26 cellular contexts compared by ENCODE assay signal in the genomic region with DNA sequence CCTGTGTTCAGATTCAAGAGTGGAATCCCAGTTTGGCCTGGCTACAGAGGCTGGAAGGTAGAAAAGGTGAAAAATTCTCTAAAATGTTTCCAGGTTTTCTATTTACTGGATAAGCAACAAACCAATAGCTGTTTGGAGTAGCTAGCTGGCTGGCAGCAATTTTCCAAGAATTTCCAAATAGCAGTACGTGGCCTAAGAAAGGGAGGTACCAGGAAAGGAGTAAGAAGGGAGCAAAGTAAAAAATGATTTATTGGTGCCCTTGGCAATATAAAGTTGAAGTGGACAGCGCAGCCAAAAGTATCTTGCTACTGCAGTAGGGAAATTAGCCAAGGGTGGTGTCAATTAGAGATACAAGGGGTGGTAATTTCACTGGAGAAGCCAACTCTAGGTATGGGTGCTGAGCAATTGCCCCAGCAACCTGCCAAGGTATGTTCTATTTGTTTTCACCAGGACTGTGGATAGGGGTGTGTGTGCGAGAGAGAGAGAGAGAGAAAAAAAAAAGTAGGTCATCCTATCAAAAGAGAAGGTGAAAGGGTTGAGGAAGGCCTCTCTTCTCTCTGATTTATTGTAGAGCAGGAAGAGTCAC. TPM values are rescaled to one million over a fixed set of nuclear protein-coding genes. Genes with fewer than 3 reads are reported as not detected.
DNase-seq lines count a peak whose midpoint lies in the region; ATAC-seq and TF ChIP-seq lines count a peak whose summit lies in the region.
"Had no signal": no experiment of that assay in that cellular context is flagged by ENCODE, and none has a peak within 500 bp of the region (broad histone marks: within the 10 kb centered on the region; RNA-seq: fewer than 3 reads in every experiment).

No MANE protein-coding gene starts in this region.

- no peak overlapping the region for H2BK5ac ChIP-seq in IMR-90 (ENCODE audit: low read depth, low read length, poor library complexity, severe bottlenecking)

- dilution Hi-C loops in IMR-90 (cut with HindIII; ENCODE audit: low sequenced_read_pairs, unreplicated experiment) = no loop called here

- H3K27ac Mint-ChIP-seq in nephron = peak overlapping the region in 2 of 3 experiments; percentile 7 to 25
- H3K27ac Mint-ChIP-seq: CD4-positive, alpha-beta T cell; IgD-negative memory B cell had no signal

- H3K56ac ChIP-seq in IMR-90 (ENCODE audit: extremely low read depth, insufficient read depth, low read length) = no peak overlapping the region

- H2BK15ac ChIP-seq in IMR-90 (ENCODE audit: low read depth, low read length) = no peak overlapping the region

- TF ChIP-seq CTCF in heart left ventricle (IDR thresholded peaks at IDR 0.05) (no peak), IMR-90 (conservative IDR thresholded peaks at IDR 0.05; ENCODE audit: low read depth, low read length) (no peak), nephron (IDR thresholded peaks at IDR 0.05; ENCODE audit: unreplicated experiment in 3 of 3) (no peak), GM20000 (IDR thresholded peaks at IDR 0.05; ENCODE audit: extremely low read depth, missing control alignments) (no peak)

- TF ChIP-seq POLR2A in heart left ventricle (IDR thresholded peaks at IDR 0.05) (no peak), IMR-90 (IDR thresholded peaks at IDR 0.05; ENCODE audit: low read depth, low read length) (no peak)

- H3K27me3 ChIP-seq in heart left ventricle (no peaks in the 10 kb centered on the region), IMR-90 (ENCODE audit: control insufficient read depth, insufficient read depth, low read length) (no peaks in the 10 kb centered on the region), stomach smooth muscle (ENCODE audit: control insufficient read depth in 1 of 2, insufficient read depth in 2 of 2, low read length in 2 of 2) (no peaks in the 10 kb centered on the region)

- peaks cover 15% of the 10 kb centered on the region for H3K4me1 Mint-ChIP-seq in nephron

- in situ Hi-C loops in IMR-90 (cut with MboI; ENCODE audit: low sequenced_read_pairs) = no loop called here

- H3K4me2 ChIP-seq in IMR-90 (ENCODE audit: low read depth, low read length) = no peak overlapping the region
- H3K4me2 ChIP-seq: KMS-11 had no signal

- 0 out of 2 replicates have a peak overlapping the region, but pooled peaks have one; percentile 25 for H3K18ac ChIP-seq in IMR-90 (ENCODE audit: low read depth, low read length)

- CTCF ChIA-PET in IMR-90 (lab: Yijun Ruan, JAX) = no interaction called here

- intact Hi-C loops in left cardiac atrium (cut with DNase I) = no loop called here
- intact Hi-C loops in heart left ventricle (cut with DNase I) = no loop called here
- intact Hi-C loops in IMR-90 (cut with micrococcal nuclease) = no loop called here

- H2BK120ac ChIP-seq in IMR-90 (ENCODE audit: low read depth, low read length) = no peak overlapping the region

- H3K4me3 Mint-ChIP-seq in nephron = no peak overlapping the region
- H3K4me3 Mint-ChIP-seq: CD4-positive, alpha-beta T cell; IgD-negative memory B cell had no signal

- 83 to 94% (median 89%) methylated on average over 3 of the region's 3 CpGs for WGBS in heart left ventricle, 4 donors
- WGBS in IMR-90 (ENCODE audit: extremely low coverage in 2 of 2, insufficient read length in 1 of 2), 2 experiments = 79% methylated on average over 2 of the region's 3 CpGs; no CpG with 5 or more reads in 1 of the 2 experiments

- H3K27me3 Mint-ChIP-seq in nephron (ENCODE audit: low read depth) = no peaks in the 10 kb centered on the region

- H2AFZ ChIP-seq in IMR-90 (replicated peaks; ENCODE audit: low read length, poor library complexity) = no peak overlapping the region

- H2AK9ac ChIP-seq in IMR-90 (replicated peaks; ENCODE audit: low read depth, low read length, poor library complexity) = no peak overlapping the region

- H3K36me3 ChIP-seq in heart left ventricle = no peaks in the 10 kb centered on the region
- no peaks in the 10 kb centered on the region for H3K36me3 ChIP-seq in IMR-90 (ENCODE audit: control insufficient read depth, insufficient read depth, low read length)
- H3K36me3 ChIP-seq in stomach smooth muscle (ENCODE audit: control insufficient read depth in 2 of 2, insufficient read depth in 2 of 2, low read length in 2 of 2) = no peaks in the 10 kb centered on the region

- no peaks in the 10 kb centered on the region for H3K79me1 ChIP-seq in IMR-90 (ENCODE audit: low read depth in 1 of 2, low read length in 2 of 2)

- ATAC-seq in left cardiac atrium = peak; percentile 47 to 70
- ATAC-seq in heart left ventricle = no peak
- ATAC-seq in IMR-90 (ENCODE audit: low read depth) = no peak
- ATAC-seq: HCT116, Panc1 had no signal

- TF ChIP-seq RAD21 in IMR-90 (IDR thresholded peaks at IDR 0.05; ENCODE audit: low read length) = no peak

- H3K9me3 ChIP-seq in heart left ventricle (peaks cover 0 to 6% (median 4%) of the 10 kb centered on the region in 12 donors), IMR-90 (ENCODE audit: control insufficient read depth, insufficient read depth, low read length) (no peaks in the 10 kb centered on the region; the same call in none of the 2 replicates), stomach smooth muscle (ENCODE audit: control insufficient read depth in 2 of 2, low read length in 2 of 2) (no peaks in the 10 kb centered on the region)

- no peak overlapping the region for H4K8ac ChIP-seq in IMR-90 (ENCODE audit: low read depth in 2 of 2, low read length in 2 of 2)

- H3K27ac ChIP-seq in heart left ventricle (peak overlapping the region in 3 of 12 donors; percentile 5 to 56 (median 30)), IMR-90 (ENCODE audit: insufficient read depth, low read length) (no peak overlapping the region), stomach smooth muscle (ENCODE audit: low read length) (peak overlapping the region; percentile 42)
- H3K27ac ChIP-seq: KMS-11, SK-N-MC had no signal

- no peak overlapping the region for H3K4me3 ChIP-seq in heart left ventricle
- H3K4me3 ChIP-seq in IMR-90 (ENCODE audit: insufficient read depth, low read depth, low read length) = no peak overlapping the region
- no peak overlapping the region for H3K4me3 ChIP-seq in stomach smooth muscle (ENCODE audit: low read length in 2 of 2)
- H3K4me3 ChIP-seq: SK-N-MC had no signal

- H3K4ac ChIP-seq in IMR-90 (ENCODE audit: low read depth, low read length) = no peak overlapping the region

- no peak overlapping the region for H3K23ac ChIP-seq in IMR-90 (ENCODE audit: low read depth, low read length)

- DNase-seq in left cardiac atrium = no peak
- DNase-seq in heart left ventricle = no peak
- no peak for DNase-seq in IMR-90
- DNase-seq in GDM1 (lab: John Stamatoyannopoulos, UW) = no peak
- no peak for DNase-seq in GM20000 (ENCODE audit: low spot score)
- no peak for DNase-seq in SW 1271 (lab: John Stamatoyannopoulos, UW)
- DNase-seq: CD4-positive, alpha-beta T cell; DMS79; EL; GF-D8; NCI-H1048; NCI-H1417; NCI-H1694; NCI-H2029 treated with DMSO at 0.1 percent for 48 hours; NCI-H2171; NCI-H226; NCI-H510A; NCI-H69; SIG-M5 had no signal

- no peaks in the 10 kb centered on the region for H3K9me1 ChIP-seq in IMR-90 (ENCODE audit: insufficient read depth, low read length)

- H3K36me3 Mint-ChIP-seq in nephron (ENCODE audit: low read depth) = no peaks in the 10 kb centered on the region
- H3K36me3 Mint-ChIP-seq: IgD-negative memory B cell had no signal

- no peaks in the 10 kb centered on the region for H4K20me1 ChIP-seq in IMR-90 (ENCODE audit: insufficient read depth, low read length)

- no peak overlapping the region for H2AK5ac ChIP-seq in IMR-90 (ENCODE audit: low read depth, low read length)

- H3K9ac ChIP-seq in IMR-90 (ENCODE audit: low read depth, low read length) = no peak overlapping the region
- no peak overlapping the region for H3K9ac ChIP-seq in stomach smooth muscle (ENCODE audit: low read length in 2 of 2)
- H3K9ac ChIP-seq: KMS-11 had no signal

- peaks cover 18% of the 10 kb centered on the region for H3K9me3 Mint-ChIP-seq in nephron

- no peak overlapping the region for H4K91ac ChIP-seq in IMR-90 (ENCODE audit: insufficient read depth, low read depth, low read length)

- no peak overlapping the region for H2BK20ac ChIP-seq in IMR-90 (ENCODE audit: low read depth, low read length)

- H3K14ac ChIP-seq in IMR-90 (replicated peaks; ENCODE audit: low read depth, low read length) = 0 out of 2 replicates have a peak overlapping the region, but pooled peaks have one; percentile 11

- no TSS peak for BruUV-seq in IMR-90 (replicated peaks; lab: Mats Ljungman, UMichigan)

- peaks cover 0 to 9% (median 0%) of the 10 kb centered on the region in 12 donors for H3K4me1 ChIP-seq in heart left ventricle
- H3K4me1 ChIP-seq in IMR-90 (ENCODE audit: control insufficient read depth, insufficient read depth, low read length) = no peaks in the 10 kb centered on the region
- H3K4me1 ChIP-seq in stomach smooth muscle (ENCODE audit: control insufficient read depth, insufficient read depth, low read length) = peaks cover 6% of the 10 kb centered on the region

- POLR2A ChIA-PET in IMR-90 (lab: Charles Lee; ENCODE audit: unreplicated experiment) = no interaction called here

- H4K5ac ChIP-seq in IMR-90 (ENCODE audit: low read depth, low read length) = no peak overlapping the region

TF ChIP-seq in IMR-90, 13 proteins besides CTCF, POLR2A, EP300 and RAD21 (continues in another document):
- TF ChIP-seq MAFK (IDR thresholded peaks at IDR 0.05; ENCODE audit: low read depth, low read length) = no peak
- TF ChIP-seq, protein P1, sequence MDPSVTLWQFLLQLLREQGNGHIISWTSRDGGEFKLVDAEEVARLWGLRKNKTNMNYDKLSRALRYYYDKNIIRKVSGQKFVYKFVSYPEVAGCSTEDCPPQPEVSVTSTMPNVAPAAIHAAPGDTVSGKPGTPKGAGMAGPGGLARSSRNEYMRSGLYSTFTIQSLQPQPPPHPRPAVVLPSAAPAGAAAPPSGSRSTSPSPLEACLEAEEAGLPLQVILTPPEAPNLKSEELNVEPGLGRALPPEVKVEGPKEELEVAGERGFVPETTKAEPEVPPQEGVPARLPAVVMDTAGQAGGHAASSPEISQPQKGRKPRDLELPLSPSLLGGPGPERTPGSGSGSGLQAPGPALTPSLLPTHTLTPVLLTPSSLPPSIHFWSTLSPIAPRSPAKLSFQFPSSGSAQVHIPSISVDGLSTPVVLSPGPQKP (IDR thresholded peaks at IDR 0.05; ENCODE audit: borderline replicate concordance, low read depth, low read length) = no peak
- TF ChIP-seq MAZ (IDR thresholded peaks at IDR 0.05; ENCODE audit: borderline replicate concordance, low read depth, low read length) = no peak
- TF ChIP-seq SMC3 (IDR thresholded peaks at IDR 0.05; ENCODE audit: low read depth, low read length) = no peak
- TF ChIP-seq RFX5 (IDR thresholded peaks at IDR 0.05; ENCODE audit: low read depth, low read length) = no peak
- TF ChIP-seq FOS (IDR thresholded peaks at IDR 0.05; ENCODE audit: low read depth, low read length) = no peak
- TF ChIP-seq CHD1 (IDR thresholded peaks at IDR 0.05; ENCODE audit: low read depth, low read length) = no peak

RNA-seq across cellular contexts. Expression of a gene that starts 40.8 kb away (rescaled TPM):
- 100 to 1,000 TPM in 1 of 2 donors, 10 to 100 TPM in 1; 43.9 to 551 TPM for total RNA-seq in left cardiac atrium
- 100 to 1,000 TPM in 5 of 9 donors, 10 to 100 TPM in 4; 21.0 to 573 (median 160) TPM for total RNA-seq in heart left ventricle
- 100 to 1,000 TPM in 1 of 2 donors, 1 to 10 TPM in 1; 8.5 to 179 TPM for polyA plus RNA-seq in heart left ventricle
- 3,217 and 4,071 TPM in 2 replicates for total RNA-seq in IMR-90 (2012; rRNA removed)
- 1,562 and 1,711 TPM in 2 replicates for polyA plus RNA-seq in IMR-90 (2012; rRNA removed)
- 567 and 904 TPM in 2 replicates for polyA plus RNA-seq in IMR-90 (2012; cell fraction: cytosol; rRNA removed)
- polyA plus RNA-seq in IMR-90 (2012; cell fraction: nucleus; rRNA removed; ENCODE audit: low replicate concordance) = 2,496 and 5,799 TPM in 2 replicates

Comparison
In these comparisons a context has a peak if more than half of its experiments do, and no peak if none do; other contexts are left out.
1. ATAC-seq: peak in left cardiac atrium (2 of 2); none in heart left ventricle (0 of 4) and IMR-90 (single experiment).